Comparison of ENCODE assay signal across 14 cellular contexts in the genomic region with DNA sequence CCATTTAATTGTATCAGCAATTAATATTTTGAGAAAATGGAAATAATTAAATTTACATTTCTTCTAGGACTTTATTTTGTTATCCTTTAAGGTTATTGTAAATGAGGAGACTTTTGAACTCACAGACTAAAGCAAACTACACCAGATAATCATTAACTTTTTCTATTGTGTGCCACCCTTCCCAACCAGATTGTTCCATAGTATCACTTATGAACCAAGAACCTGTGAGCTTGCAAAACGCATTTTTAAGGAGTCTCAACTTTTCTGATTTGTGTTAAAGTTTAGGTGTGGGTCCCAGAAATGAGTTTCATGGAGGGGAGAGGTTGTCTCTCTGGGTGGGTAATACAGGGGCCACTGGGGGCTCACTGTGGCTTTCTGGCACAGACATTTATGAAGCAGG.
"Had no signal": no experiment of that assay in that cellular context is flagged by ENCODE, and none has a peak within 500 bp of the region (broad histone marks: within the 10 kb centered on the region; RNA-seq: fewer than 3 reads in every experiment).

No MANE protein-coding gene starts in this region.

- H3K4me1 ChIP-seq: right lobe of liver had no signal

- H3K4me3 ChIP-seq: esophagus muscularis mucosa, right lobe of liver, upper lobe of right lung had no signal

- ATAC-seq: activated T-cell treated with anti-CD3 and anti-CD28 coated beads, Interleukin-2, amount 50 U/mL, for 72 hours; left lobe of liver; upper lobe of right lung had no signal

- H3K27ac ChIP-seq: esophagus muscularis mucosa, right lobe of liver, upper lobe of right lung had no signal

- H3K9me3 ChIP-seq: esophagus muscularis mucosa, right lobe of liver, upper lobe of right lung had no signal

- H3K4me3 Mint-ChIP-seq: activated CD4-positive, alpha-beta memory T cell treated with anti-CD3 and anti-CD28 coated beads, Interleukin-2, amount 10 ng/mL, durations not matched to agents 7 days and 5 days; activated naive CD8-positive, alpha-beta T cell treated with anti-CD3 and anti-CD28 coated beads, Interleukin-2, amount 10 ng/mL, durations not matched to agents 7 days and 5 days; activated T-cell treated with anti-CD3 and anti-CD28 coated beads, Interleukin-2, amount 50 U/mL, for 72 hours; memory B cell had no signal

- DNase-seq: activated CD4-positive, alpha-beta memory T cell treated with anti-CD3 and anti-CD28 coated beads, Interleukin-2, amount 10 ng/mL, durations not matched to agents 7 days and 5 days; activated CD4-positive, CD25-positive, alpha-beta regulatory T cell treated with anti-CD3 and anti-CD28 coated beads, Interleukin-2, amount 50 U/mL, for 72 hours; activated naive CD8-positive, alpha-beta T cell treated with anti-CD3 and anti-CD28 coated beads, Interleukin-2, amount 10 ng/mL, durations not matched to agents 7 days and 5 days; activated T-cell treated with anti-CD3 and anti-CD28 coated beads, Interleukin-2, amount 50 U/mL, for 72 hours; anterior cingulate cortex; posterior cingulate gyrus; right lobe of liver; stimulated activated CD4-positive, alpha-beta T cell treated with anti-CD3 and anti-CD28 coated beads, Interleukin-2, amount 100 ng/mL, for 24 hours; stimulated activated naive CD4-positive, alpha-beta T cell; T-helper 9 cell; upper lobe of right lung had no signal

- H3K27me3 Mint-ChIP-seq: activated CD4-positive, alpha-beta memory T cell treated with anti-CD3 and anti-CD28 coated beads, Interleukin-2, amount 10 ng/mL, durations not matched to agents 7 days and 5 days; activated naive CD8-positive, alpha-beta T cell treated with anti-CD3 and anti-CD28 coated beads, Interleukin-2, amount 10 ng/mL, durations not matched to agents 7 days and 5 days had no signal

- H3K36me3 ChIP-seq: esophagus muscularis mucosa, right lobe of liver, upper lobe of right lung had no signal

- H3K9me3 Mint-ChIP-seq: activated CD4-positive, alpha-beta memory T cell treated with anti-CD3 and anti-CD28 coated beads, Interleukin-2, amount 10 ng/mL, durations not matched to agents 7 days and 5 days; activated T-cell treated with anti-CD3 and anti-CD28 coated beads, Interleukin-2, amount 50 U/mL, for 72 hours; memory B cell had no signal

- H3K27me3 ChIP-seq: esophagus muscularis mucosa, right lobe of liver, upper lobe of right lung had no signal

- H3K27ac Mint-ChIP-seq: activated CD4-positive, alpha-beta memory T cell treated with anti-CD3 and anti-CD28 coated beads, Interleukin-2, amount 10 ng/mL, durations not matched to agents 7 days and 5 days; activated naive CD8-positive, alpha-beta T cell treated with anti-CD3 and anti-CD28 coated beads, Interleukin-2, amount 10 ng/mL, durations not matched to agents 7 days and 5 days; activated T-cell treated with anti-CD3 and anti-CD28 coated beads, Interleukin-2, amount 50 U/mL, for 72 hours; memory B cell had no signal
